ENCODE assay signal across 10 cellular contexts in genomic region chr2:158509928-158510797, GRCh38. TPM values are rescaled to one million over a fixed set of nuclear protein-coding genes. Genes with fewer than 3 reads are reported as not detected.
DNase-seq lines count a peak whose midpoint lies in the region; TF ChIP-seq lines count a peak whose summit lies in the region.
"Had no signal": no experiment of that assay in that cellular context is flagged by ENCODE, and none has a peak within 500 bp of the region (broad histone marks: within the 10 kb centered on the region; RNA-seq: fewer than 3 reads in every experiment).

No MANE protein-coding gene starts in this region.

- intact Hi-C loops in colonic mucosa (cut with DNase I), result no loop called here

- no peak overlapping the region for H3K27ac ChIP-seq in colonic mucosa

- H3K36me3 ChIP-seq in colonic mucosa, result no peaks in the 10 kb centered on the region

- no peak overlapping the region for H3K9ac ChIP-seq in colonic mucosa (ENCODE audit: low read depth in 2 of 2, low read length in 2 of 2)

- H3K4me1 Mint-ChIP-seq in chondrocyte (ENCODE audit: low read depth) (peaks cover 55% of the 10 kb centered on the region), osteocyte (ENCODE audit: unreplicated experiment) (peaks cover 56% of the 10 kb centered on the region)
- peaks cover 8% of the 10 kb centered on the region for H3K4me1 Mint-ChIP-seq in T-helper 2 cell treated with Interferon-gamma antibody and Interleukin-4, amounts not matched to agents 5 μg/mL and 100 μg/mL, for 36 hours (ENCODE audit: low read depth)

- DNase-seq in GM12865 (ENCODE audit: low read depth) (peak; percentile 19), OCI-M1 (lab: John Stamatoyannopoulos, UW) (peak; percentile 25), chondrocyte (ENCODE audit: low spot score) (no peak), osteocyte (ENCODE audit: extremely low spot score, unreplicated experiment) (no peak), colonic mucosa (no peak), UCSD-AML1 (lab: John Stamatoyannopoulos, UW; ENCODE audit: unreplicated experiment) (no peak)
- no peak for DNase-seq in T-helper 2 cell treated with Interferon-gamma antibody and Interleukin-4, amounts not matched to agents 5 μg/mL and 100 μg/mL, for 36 hours (ENCODE audit: low spot score)
- DNase-seq: activated naive CD4-positive, alpha-beta T cell treated with anti-CD3 and anti-CD28 coated beads, Interleukin-2, amount 50 U/mL, for 16 hours; DMS153; SW 1271 had no signal

- no peaks in the 10 kb centered on the region for H3K27me3 Mint-ChIP-seq in chondrocyte (ENCODE audit: low read depth)
- no peaks in the 10 kb centered on the region for H3K27me3 Mint-ChIP-seq in osteocyte (ENCODE audit: unreplicated experiment)
- H3K27me3 Mint-ChIP-seq in T-helper 2 cell treated with Interferon-gamma antibody and Interleukin-4, amounts not matched to agents 5 μg/mL and 100 μg/mL, for 36 hours (ENCODE audit: low read depth), result no peaks in the 10 kb centered on the region

- H3K36me3 Mint-ChIP-seq in chondrocyte (ENCODE audit: low read depth) (peaks cover 4% of the 10 kb centered on the region), osteocyte (ENCODE audit: unreplicated experiment) (peaks cover 16% of the 10 kb centered on the region)
- H3K36me3 Mint-ChIP-seq in T-helper 2 cell treated with Interferon-gamma antibody and Interleukin-4, amounts not matched to agents 5 μg/mL and 100 μg/mL, for 36 hours (ENCODE audit: low read depth), result no peaks in the 10 kb centered on the region

- H3K4me1 ChIP-seq in colonic mucosa, result no peaks in the 10 kb centered on the region

- no peaks in the 10 kb centered on the region for H3K27me3 ChIP-seq in colonic mucosa

- H3K4me3 Mint-ChIP-seq in chondrocyte (ENCODE audit: unreplicated experiment) (no peak overlapping the region), osteocyte (ENCODE audit: unreplicated experiment) (no peak overlapping the region)
- H3K4me3 Mint-ChIP-seq in T-helper 2 cell treated with Interferon-gamma antibody and Interleukin-4, amounts not matched to agents 5 μg/mL and 100 μg/mL, for 36 hours, result no peak overlapping the region

- TF ChIP-seq CTCF in GM12865 (IDR thresholded peaks at IDR 0.05; ENCODE audit: insufficient read depth, low read depth, low read length, missing control alignments), result no peak
- no peak for TF ChIP-seq CTCF in chondrocyte (IDR thresholded peaks at IDR 0.05)
- TF ChIP-seq CTCF in osteocyte (IDR thresholded peaks at IDR 0.05), result no peak
- no peak for TF ChIP-seq CTCF in colonic mucosa (IDR thresholded peaks at IDR 0.05)

- no peak overlapping the region for H3K4me3 ChIP-seq in GM12865 (ENCODE audit: low read depth, low read length)
- H3K4me3 ChIP-seq in colonic mucosa, result no peak overlapping the region

- H3K27ac Mint-ChIP-seq in chondrocyte (ENCODE audit: unreplicated experiment) (peak overlapping the region; percentile 77), osteocyte (ENCODE audit: unreplicated experiment) (peak overlapping the region; percentile 59)
- H3K27ac Mint-ChIP-seq in T-helper 2 cell treated with Interferon-gamma antibody and Interleukin-4, amounts not matched to agents 5 μg/mL and 100 μg/mL, for 36 hours, result no peak overlapping the region

- H3K9me3 ChIP-seq in colonic mucosa, result no peaks in the 10 kb centered on the region

- no peaks in the 10 kb centered on the region for H3K9me3 Mint-ChIP-seq in chondrocyte (ENCODE audit: low read depth)
- H3K9me3 Mint-ChIP-seq in osteocyte (ENCODE audit: unreplicated experiment), result no peaks in the 10 kb centered on the region
- H3K9me3 Mint-ChIP-seq in T-helper 2 cell treated with Interferon-gamma antibody and Interleukin-4, amounts not matched to agents 5 μg/mL and 100 μg/mL, for 36 hours, result no peaks in the 10 kb centered on the region

RNA-seq across cellular contexts. Expression of gene PKP4, which starts 53.4 kb away (rescaled TPM):
- total RNA-seq in chondrocyte (34.9 to 69.3 TPM (median 39.4 TPM) in 3 replicates), osteocyte (119 TPM in 2 replicates), colonic mucosa (10 to 100 TPM; 43.7 to 67.3 TPM)

RNA-seq across cellular contexts. Expression of gene CCDC148, which starts 53.6 kb away (rescaled TPM):
- total RNA-seq in chondrocyte (0.52 to 1.5 TPM (median 1.4 TPM) in 3 replicates), osteocyte (2.2 and 2.8 TPM in 2 replicates), colonic mucosa (under 1 TPM; 0.13 to 0.49 TPM)

Comparison
In these comparisons a context has a peak if more than half of its experiments do, and no peak if none do; other contexts are left out.
1. DNase-seq: peak in GM12865 (single experiment) and OCI-M1 (single experiment); none in chondrocyte (single experiment), osteocyte (single experiment), T-helper 2 cell treated with Interferon-gamma antibody and Interleukin-4, amounts not matched to agents 5 μg/mL and 100 μg/mL, for 36 hours (single experiment), colonic mucosa (single experiment) and UCSD-AML1 (single experiment).